ENCODE assay signal across 10 cellular contexts in the genomic region with DNA sequence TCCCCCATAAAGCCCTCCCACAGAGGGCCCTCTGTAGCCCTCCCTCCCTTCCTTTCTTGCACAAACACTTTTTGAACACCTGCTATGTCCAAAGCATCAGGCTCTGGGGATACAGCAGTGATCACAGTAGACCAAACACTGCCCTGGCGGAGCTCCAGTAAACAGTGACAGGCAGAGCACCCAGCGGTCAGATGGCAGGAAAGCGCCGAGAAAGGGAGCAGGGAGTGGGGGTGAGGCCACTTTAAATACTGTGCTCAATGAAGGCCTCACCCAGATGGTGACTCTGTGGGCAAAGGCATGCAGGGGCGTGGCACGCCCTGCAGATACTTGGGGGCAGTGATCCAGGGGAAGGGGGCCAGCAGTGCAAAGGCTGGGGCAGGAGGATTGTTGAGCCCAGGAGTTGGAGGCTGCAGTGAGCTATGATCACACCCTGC. TPM values are rescaled to one million over a fixed set of nuclear protein-coding genes. Genes with fewer than 3 reads are reported as not detected.
DNase-seq lines count a peak whose midpoint lies in the region; ATAC-seq and TF ChIP-seq lines count a peak whose summit lies in the region.
"Had no signal": no experiment of that assay in that cellular context is flagged by ENCODE, and none has a peak within 500 bp of the region (broad histone marks: within the 10 kb centered on the region; RNA-seq: fewer than 3 reads in every experiment).

No MANE protein-coding gene starts in this region.

- H3K27me3 ChIP-seq in parathyroid adenoma (ENCODE audit: control insufficient read depth, insufficient read depth, low read length): no peaks in the 10 kb centered on the region
- H3K27me3 ChIP-seq in esophagus squamous epithelium: peaks cover 0 to 3% (median 0%) of the 10 kb centered on the region in 4 donors

- H3K36me3 ChIP-seq in parathyroid adenoma (ENCODE audit: control insufficient read depth, insufficient read depth, low read length) (no peaks in the 10 kb centered on the region), esophagus squamous epithelium (no peaks in the 10 kb centered on the region)
- H3K36me3 ChIP-seq: neutrophil had no signal

- peak overlapping the region; percentile 8 for H3K27ac ChIP-seq in parathyroid adenoma
- H3K27ac ChIP-seq in esophagus squamous epithelium: peak overlapping the region in 2 of 4 donors; percentile 67 to 72
- no peak overlapping the region; the same call in 1 of the 2 replicates for H3K27ac ChIP-seq in RWPE1
- H3K27ac ChIP-seq: neutrophil had no signal

- POLR2A ChIA-PET in RWPE1 (lab: Yijun Ruan, JAX; ENCODE audit: low non-redundant PET): no interaction called here

- H3K4me2 ChIP-seq in parathyroid adenoma (ENCODE audit: low read length): no peak overlapping the region

- no peaks in the 10 kb centered on the region for H3K27me3 Mint-ChIP-seq in activated T-helper 17 cell treated with anti-CD3 and anti-CD28 coated beads, Interleukin-2, amount 50 U/mL, for 72 hours

- peaks cover 19% of the 10 kb centered on the region for H3K4me1 Mint-ChIP-seq in activated T-helper 17 cell treated with anti-CD3 and anti-CD28 coated beads, Interleukin-2, amount 50 U/mL, for 72 hours

- TF ChIP-seq CTCF in parathyroid adenoma (IDR thresholded peaks at IDR 0.05) (no peak), esophagus squamous epithelium (IDR thresholded peaks at IDR 0.05) (no peak), RWPE1 (conservative IDR thresholded peaks at IDR 0.05; ENCODE audit: low read depth) (no peak)

- H3K9me3 Mint-ChIP-seq in activated T-helper 17 cell treated with anti-CD3 and anti-CD28 coated beads, Interleukin-2, amount 50 U/mL, for 72 hours: no peaks in the 10 kb centered on the region

- intact Hi-C loops in esophagus squamous epithelium (cut with DNase I): no loop called here

- TF ChIP-seq POLR2A in esophagus squamous epithelium (IDR thresholded peaks at IDR 0.05): no peak

- H2AFZ ChIP-seq in parathyroid adenoma: no peak overlapping the region

- peaks cover 58% of the 10 kb centered on the region for H3K36me3 Mint-ChIP-seq in activated T-helper 17 cell treated with anti-CD3 and anti-CD28 coated beads, Interleukin-2, amount 50 U/mL, for 72 hours (ENCODE audit: low read depth)

- ATAC-seq in activated T-helper 17 cell treated with anti-CD3 and anti-CD28 coated beads, Interleukin-2, amount 50 U/mL, for 72 hours (replicated peaks): no peak
- ATAC-seq in GM19035 (IDR thresholded peaks at IDR 0.05; ENCODE audit: unreplicated experiment): no peak

- H3K4me3 Mint-ChIP-seq in activated T-helper 17 cell treated with anti-CD3 and anti-CD28 coated beads, Interleukin-2, amount 50 U/mL, for 72 hours: no peak overlapping the region

- CTCF ChIA-PET in RWPE1 (lab: Yijun Ruan, JAX): interaction anchor here (0.6 to 1.5 kb wide), 3 partner anchors 15 to 279 kb away, joined by 3 to 5 read pairs (median 4); no protein-coding TSS in a partner anchor

- H3K4me1 ChIP-seq in parathyroid adenoma (no peaks in the 10 kb centered on the region), esophagus squamous epithelium (peaks cover 0 to 50% (median 30%) of the 10 kb centered on the region in 3 donors)

- no peaks in the 10 kb centered on the region for H3K9me3 ChIP-seq in parathyroid adenoma (ENCODE audit: control insufficient read depth, low read length)
- H3K9me3 ChIP-seq in esophagus squamous epithelium: no peaks in the 10 kb centered on the region
- H3K9me3 ChIP-seq: neutrophil had no signal

- H3K79me2 ChIP-seq in parathyroid adenoma: no peaks in the 10 kb centered on the region

- DNase-seq in EH (ENCODE audit: low read depth) (peak; percentile 20), NCI-H1105 treated with DMSO at 0.1 percent for 48 hours (lab: John Stamatoyannopoulos, UW) (peak; percentile 76), esophagus squamous epithelium (lab: John Stamatoyannopoulos, UW) (no peak), HuH-7 (ENCODE audit: low spot score) (no peak), RWPE1 (ENCODE audit: low spot score) (no peak)

- H3K4me3 ChIP-seq in parathyroid adenoma (ENCODE audit: low read depth, low read length): no peak overlapping the region
- H3K4me3 ChIP-seq in esophagus squamous epithelium: peak overlapping the region in 1 of 4 donors; percentile 42

- WGBS in esophagus squamous epithelium, 2 donors: 53% methylated on average over 3 of the region's 6 CpGs; no CpG with 5 or more reads in 1 of the 2 donors

- no peak overlapping the region for H3K9ac ChIP-seq in parathyroid adenoma

- peak overlapping the region; percentile 57 for H3K27ac Mint-ChIP-seq in activated T-helper 17 cell treated with anti-CD3 and anti-CD28 coated beads, Interleukin-2, amount 50 U/mL, for 72 hours

RNA-seq across cellular contexts. Expression of a gene that starts 7.6 kb away (rescaled TPM):
- 1 to 10 TPM; 2.9 to 3.2 TPM for total RNA-seq in activated T-helper 17 cell treated with anti-CD3 and anti-CD28 coated beads, Interleukin-2, amount 50 U/mL, for 72 hours
- total RNA-seq in esophagus squamous epithelium: under 1 TPM in 1 of 4 donors, not detected in 3; 0.09 TPM

RNA-seq across cellular contexts. Expression of a gene that starts 14.7 kb away (rescaled TPM):
- 10 to 100 TPM; 43.0 to 54.9 TPM for total RNA-seq in activated T-helper 17 cell treated with anti-CD3 and anti-CD28 coated beads, Interleukin-2, amount 50 U/mL, for 72 hours
- 10 to 100 TPM in 2 of 4 donors, 1 to 10 TPM in 1, not detected in 1; 2.8 to 28.8 (median 11.8) TPM for total RNA-seq in esophagus squamous epithelium

RNA-seq across cellular contexts. Expression of a gene that starts 33.0 kb away (rescaled TPM):
- total RNA-seq in activated T-helper 17 cell treated with anti-CD3 and anti-CD28 coated beads, Interleukin-2, amount 50 U/mL, for 72 hours: under 1 TPM; 0.32 to 0.37 TPM
- under 1 TPM in 2 of 4 donors, not detected in 2; under 0.01 to 0.12 TPM for total RNA-seq in esophagus squamous epithelium
- total RNA-seq: epithelial cell of proximal tubule had no signal

Comparison
In these comparisons a context has a peak if more than half of its experiments do, and no peak if none do; other contexts are left out.
1. DNase-seq: peak in EH (single experiment) and NCI-H1105 treated with DMSO at 0.1 percent for 48 hours (single experiment); none in esophagus squamous epithelium (single experiment), HuH-7 (single experiment) and RWPE1 (single experiment).